1 cellular context compared by ENCODE assay signal in the genomic region with DNA sequence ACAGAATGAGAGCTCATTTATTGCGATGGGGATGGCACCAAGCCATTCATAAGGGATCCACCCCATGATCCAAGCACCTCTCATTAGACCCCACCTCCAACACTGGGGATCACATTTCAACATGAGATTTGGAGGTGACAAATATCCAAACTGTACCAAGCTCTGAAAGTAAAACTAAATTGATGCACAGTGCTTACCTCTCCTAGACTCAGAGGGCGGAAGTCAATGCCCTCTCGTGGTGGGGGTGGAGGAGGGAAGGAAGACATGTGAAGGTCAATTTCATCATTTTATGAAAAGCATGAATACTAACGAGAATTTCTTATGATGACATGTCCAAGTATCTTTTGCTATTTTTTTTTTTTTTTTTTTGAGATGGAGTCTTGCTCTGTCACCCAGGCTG.
TF ChIP-seq lines count a peak whose summit lies in the region.

No MANE protein-coding gene starts in this region.

TF ChIP-seq in WTC11, 78 proteins besides CTCF, POLR2A, EP300 and RAD21 (continued from another document):
- TF ChIP-seq, protein P1, sequence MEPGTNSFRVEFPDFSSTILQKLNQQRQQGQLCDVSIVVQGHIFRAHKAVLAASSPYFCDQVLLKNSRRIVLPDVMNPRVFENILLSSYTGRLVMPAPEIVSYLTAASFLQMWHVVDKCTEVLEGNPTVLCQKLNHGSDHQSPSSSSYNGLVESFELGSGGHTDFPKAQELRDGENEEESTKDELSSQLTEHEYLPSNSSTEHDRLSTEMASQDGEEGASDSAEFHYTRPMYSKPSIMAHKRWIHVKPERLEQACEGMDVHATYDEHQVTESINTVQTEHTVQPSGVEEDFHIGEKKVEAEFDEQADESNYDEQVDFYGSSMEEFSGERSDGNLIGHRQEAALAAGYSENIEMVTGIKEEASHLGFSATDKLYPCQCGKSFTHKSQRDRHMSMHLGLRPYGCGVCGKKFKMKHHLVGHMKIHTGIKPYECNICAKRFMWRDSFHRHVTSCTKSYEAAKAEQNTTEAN (CRISPR knock-in tag; IDR thresholded peaks at IDR 0.05) = no peak
- TF ChIP-seq CREB1 (CRISPR knock-in tag; IDR thresholded peaks at IDR 0.05) (no peak), NR2C2 (CRISPR knock-in tag; IDR thresholded peaks at IDR 0.05) (no peak), ESRRA (CRISPR knock-in tag; IDR thresholded peaks at IDR 0.05; ENCODE audit: borderline replicate concordance) (no peak), ZNF232 (CRISPR knock-in tag; IDR thresholded peaks at IDR 0.05) (no peak), NFE2L1 (CRISPR knock-in tag; IDR thresholded peaks at IDR 0.05) (no peak), ETV6 (CRISPR knock-in tag; IDR thresholded peaks at IDR 0.05) (no peak), RELA (CRISPR knock-in tag; IDR thresholded peaks at IDR 0.05; ENCODE audit: borderline replicate concordance) (no peak), ZBTB21 (CRISPR knock-in tag; IDR thresholded peaks at IDR 0.05; ENCODE audit: borderline replicate concordance) (no peak), TEAD1 (CRISPR knock-in tag; IDR thresholded peaks at IDR 0.05) (no peak)
- TF ChIP-seq, protein P2, sequence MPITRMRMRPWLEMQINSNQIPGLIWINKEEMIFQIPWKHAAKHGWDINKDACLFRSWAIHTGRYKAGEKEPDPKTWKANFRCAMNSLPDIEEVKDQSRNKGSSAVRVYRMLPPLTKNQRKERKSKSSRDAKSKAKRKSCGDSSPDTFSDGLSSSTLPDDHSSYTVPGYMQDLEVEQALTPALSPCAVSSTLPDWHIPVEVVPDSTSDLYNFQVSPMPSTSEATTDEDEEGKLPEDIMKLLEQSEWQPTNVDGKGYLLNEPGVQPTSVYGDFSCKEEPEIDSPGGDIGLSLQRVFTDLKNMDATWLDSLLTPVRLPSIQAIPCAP (CRISPR knock-in tag; IDR thresholded peaks at IDR 0.05) = no peak
- TF ChIP-seq, protein P3, sequence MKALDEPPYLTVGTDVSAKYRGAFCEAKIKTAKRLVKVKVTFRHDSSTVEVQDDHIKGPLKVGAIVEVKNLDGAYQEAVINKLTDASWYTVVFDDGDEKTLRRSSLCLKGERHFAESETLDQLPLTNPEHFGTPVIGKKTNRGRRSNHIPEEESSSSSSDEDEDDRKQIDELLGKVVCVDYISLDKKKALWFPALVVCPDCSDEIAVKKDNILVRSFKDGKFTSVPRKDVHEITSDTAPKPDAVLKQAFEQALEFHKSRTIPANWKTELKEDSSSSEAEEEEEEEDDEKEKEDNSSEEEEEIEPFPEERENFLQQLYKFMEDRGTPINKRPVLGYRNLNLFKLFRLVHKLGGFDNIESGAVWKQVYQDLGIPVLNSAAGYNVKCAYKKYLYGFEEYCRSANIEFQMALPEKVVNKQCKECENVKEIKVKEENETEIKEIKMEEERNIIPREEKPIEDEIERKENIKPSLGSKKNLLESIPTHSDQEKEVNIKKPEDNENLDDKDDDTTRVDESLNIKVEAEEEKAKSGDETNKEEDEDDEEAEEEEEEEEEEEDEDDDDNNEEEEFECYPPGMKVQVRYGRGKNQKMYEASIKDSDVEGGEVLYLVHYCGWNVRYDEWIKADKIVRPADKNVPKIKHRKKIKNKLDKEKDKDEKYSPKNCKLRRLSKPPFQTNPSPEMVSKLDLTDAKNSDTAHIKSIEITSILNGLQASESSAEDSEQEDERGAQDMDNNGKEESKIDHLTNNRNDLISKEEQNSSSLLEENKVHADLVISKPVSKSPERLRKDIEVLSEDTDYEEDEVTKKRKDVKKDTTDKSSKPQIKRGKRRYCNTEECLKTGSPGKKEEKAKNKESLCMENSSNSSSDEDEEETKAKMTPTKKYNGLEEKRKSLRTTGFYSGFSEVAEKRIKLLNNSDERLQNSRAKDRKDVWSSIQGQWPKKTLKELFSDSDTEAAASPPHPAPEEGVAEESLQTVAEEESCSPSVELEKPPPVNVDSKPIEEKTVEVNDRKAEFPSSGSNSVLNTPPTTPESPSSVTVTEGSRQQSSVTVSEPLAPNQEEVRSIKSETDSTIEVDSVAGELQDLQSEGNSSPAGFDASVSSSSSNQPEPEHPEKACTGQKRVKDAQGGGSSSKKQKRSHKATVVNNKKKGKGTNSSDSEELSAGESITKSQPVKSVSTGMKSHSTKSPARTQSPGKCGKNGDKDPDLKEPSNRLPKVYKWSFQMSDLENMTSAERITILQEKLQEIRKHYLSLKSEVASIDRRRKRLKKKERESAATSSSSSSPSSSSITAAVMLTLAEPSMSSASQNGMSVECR (CRISPR knock-in tag; IDR thresholded peaks at IDR 0.05; ENCODE audit: borderline replicate concordance) = no peak
- TF ChIP-seq, protein P4, sequence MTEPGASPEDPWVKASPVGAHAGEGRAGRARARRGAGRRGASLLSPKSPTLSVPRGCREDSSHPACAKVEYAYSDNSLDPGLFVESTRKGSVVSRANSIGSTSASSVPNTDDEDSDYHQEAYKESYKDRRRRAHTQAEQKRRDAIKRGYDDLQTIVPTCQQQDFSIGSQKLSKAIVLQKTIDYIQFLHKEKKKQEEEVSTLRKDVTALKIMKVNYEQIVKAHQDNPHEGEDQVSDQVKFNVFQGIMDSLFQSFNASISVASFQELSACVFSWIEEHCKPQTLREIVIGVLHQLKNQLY (CRISPR knock-in tag; IDR thresholded peaks at IDR 0.05) = no peak
TF ChIP-seq in WTC11: peak in this region for 0.
